In genomic region chr15:100903191-100903590, GRCh38 we compare ENCODE assay signal across 19 cellular contexts. TPM values are rescaled to one million over a fixed set of nuclear protein-coding genes. Genes with fewer than 3 reads are reported as not detected.
DNase-seq lines count a peak whose midpoint lies in the region; ATAC-seq and TF ChIP-seq lines count a peak whose summit lies in the region.
"Had no signal": no experiment of that assay in that cellular context is flagged by ENCODE, and none has a peak within 500 bp of the region (broad histone marks: within the 10 kb centered on the region; RNA-seq: fewer than 3 reads in every experiment).

No MANE protein-coding gene starts in this region.

- peaks cover 23% of the 10 kb centered on the region for H3K27me3 Mint-ChIP-seq in activated CD8-positive, alpha-beta memory T cell treated with anti-CD3 and anti-CD28 coated beads, Interleukin-2, amount 10 ng/mL, durations not matched to agents 7 days and 5 days

- no peak overlapping the region for H3K4me3 Mint-ChIP-seq in activated CD8-positive, alpha-beta memory T cell treated with anti-CD3 and anti-CD28 coated beads, Interleukin-2, amount 10 ng/mL, durations not matched to agents 7 days and 5 days
- H3K4me3 Mint-ChIP-seq: T-helper 1 cell treated with Interleukin-12 subunit alpha and Interleukin-12 subunit beta and Interleukin-4 antibody, amounts not matched to agents 30 μg/mL and 1 μg/mL, for 36 hours; WTC11 had no signal

- no peaks in the 10 kb centered on the region for H3K36me3 Mint-ChIP-seq in activated CD8-positive, alpha-beta memory T cell treated with anti-CD3 and anti-CD28 coated beads, Interleukin-2, amount 10 ng/mL, durations not matched to agents 7 days and 5 days

- H3K9me3 ChIP-seq in skeletal muscle tissue (ENCODE audit: control insufficient read depth in 3 of 3, low read length in 3 of 3), result peaks cover 0 to 2% (median 0%) of the 10 kb centered on the region in 3 donors
- H3K9me3 ChIP-seq: Caco-2, mucosa of descending colon had no signal

- H3K9me3 Mint-ChIP-seq in activated CD8-positive, alpha-beta memory T cell treated with anti-CD3 and anti-CD28 coated beads, Interleukin-2, amount 10 ng/mL, durations not matched to agents 7 days and 5 days (ENCODE audit: low read depth), result no peaks in the 10 kb centered on the region
- H3K9me3 Mint-ChIP-seq: T-helper 1 cell treated with Interleukin-12 subunit alpha and Interleukin-12 subunit beta and Interleukin-4 antibody, amounts not matched to agents 30 μg/mL and 1 μg/mL, for 36 hours had no signal

- peak overlapping the region; percentile 96 for H3K27ac ChIP-seq in RWPE1
- peak overlapping the region; percentile 88 for H3K27ac ChIP-seq in skeletal muscle tissue (ENCODE audit: low read depth, low read length)

- H3K36me3 ChIP-seq in skeletal muscle tissue (ENCODE audit: control insufficient read depth in 3 of 3, insufficient read depth in 3 of 3, low read length in 3 of 3), result peaks cover 0 to 4% (median 2%) of the 10 kb centered on the region in 3 donors

- H3K27ac Mint-ChIP-seq in activated CD8-positive, alpha-beta memory T cell treated with anti-CD3 and anti-CD28 coated beads, Interleukin-2, amount 10 ng/mL, durations not matched to agents 7 days and 5 days, result no peak overlapping the region
- H3K27ac Mint-ChIP-seq: T-helper 1 cell treated with Interleukin-12 subunit alpha and Interleukin-12 subunit beta and Interleukin-4 antibody, amounts not matched to agents 30 μg/mL and 1 μg/mL, for 36 hours had no signal

- no peaks in the 10 kb centered on the region for H3K4me1 Mint-ChIP-seq in activated CD8-positive, alpha-beta memory T cell treated with anti-CD3 and anti-CD28 coated beads, Interleukin-2, amount 10 ng/mL, durations not matched to agents 7 days and 5 days

- DNase-seq in AG10803 (ENCODE audit: low read depth) (peak; percentile 14), RWPE1 (ENCODE audit: low spot score) (no peak), fibroblast of villous mesenchyme (ENCODE audit: low read depth) (peak; percentile 42), kidney tubule cell (ENCODE audit: low spot score) (no peak)
- DNase-seq in activated CD8-positive, alpha-beta memory T cell treated with anti-CD3 and anti-CD28 coated beads, Interleukin-2, amount 10 ng/mL, durations not matched to agents 7 days and 5 days, result no peak
- DNase-seq: activated effector memory CD4-positive, alpha-beta T cell treated with Interleukin-2 at 50 U/mL for 16 hours; Caco-2; hippocampal formation; Karpas-422; NCI-H1417 treated with DMSO at 0.1 percent for 48 hours; stimulated activated naive CD4-positive, alpha-beta T cell had no signal

- ATAC-seq in GM18520 (IDR thresholded peaks at IDR 0.05; ENCODE audit: unreplicated experiment) (no peak), HG02610 (IDR thresholded peaks at IDR 0.05; ENCODE audit: unreplicated experiment) (no peak)
- no peak for ATAC-seq in activated CD8-positive, alpha-beta memory T cell treated with anti-CD3 and anti-CD28 coated beads, Interleukin-2, amount 10 ng/mL, durations not matched to agents 7 days and 5 days
- ATAC-seq: GM12878, WTC11 had no signal

- H3K4me3 ChIP-seq in AG10803 (ENCODE audit: low read length), result no peak overlapping the region
- no peak overlapping the region for H3K4me3 ChIP-seq in fibroblast of villous mesenchyme (ENCODE audit: low read depth, low read length)
- no peak overlapping the region for H3K4me3 ChIP-seq in skeletal muscle tissue (ENCODE audit: low read length in 3 of 3)
- H3K4me3 ChIP-seq: GM12878, mucosa of descending colon had no signal

- CTCF ChIA-PET in RWPE1 (lab: Yijun Ruan, JAX), result interaction anchor here (0.6 to 3.4 kb wide), 2 partner anchors 47 to 105 kb away, joined by 3 to 11 read pairs; no protein-coding TSS in a partner anchor
- CTCF ChIA-PET in activated CD8-positive, alpha-beta memory T cell treated with anti-CD3 and anti-CD28 coated beads, Interleukin-2, amount 10 ng/mL, durations not matched to agents 7 days and 5 days (lab: Charles Lee), result interaction anchor here (1.0 to 2.5 kb wide), 3 partner anchors 15 to 104 kb away, joined by 3 to 10 read pairs (median 3); no protein-coding TSS in a partner anchor

- POLR2A ChIA-PET in RWPE1 (lab: Yijun Ruan, JAX; ENCODE audit: low non-redundant PET), result no interaction called here

- H3K27me3 ChIP-seq in skeletal muscle tissue (ENCODE audit: control insufficient read depth in 3 of 3, insufficient read depth in 3 of 3, low read length in 3 of 3), result no peaks in the 10 kb centered on the region

- H3K9ac ChIP-seq in skeletal muscle tissue (ENCODE audit: low read depth in 1 of 3, low read length in 3 of 3), result no peak overlapping the region

- 0 out of 2 replicates have a peak, but pooled peaks have one; percentile 1 for TF ChIP-seq CTCF in AG10803 (conservative IDR thresholded peaks at IDR 0.05; ENCODE audit: low read length)
- no peak for TF ChIP-seq CTCF in RWPE1 (conservative IDR thresholded peaks at IDR 0.05; ENCODE audit: low read depth)
- TF ChIP-seq CTCF in fibroblast of villous mesenchyme (IDR thresholded peaks at IDR 0.05; ENCODE audit: insufficient read depth, low read depth, low read length), result no peak

- H3K4me1 ChIP-seq in skeletal muscle tissue (ENCODE audit: control insufficient read depth in 3 of 3, insufficient read depth in 3 of 3, low read length in 3 of 3), result peaks cover 36 to 38% (median 36%) of the 10 kb centered on the region in 3 donors

RNA-seq across cellular contexts. Expression of gene LRRK1, which starts 16.0 kb away (rescaled TPM):
- total RNA-seq in fibroblast of villous mesenchyme (10.8 and 11.6 TPM in 2 replicates), skeletal muscle tissue (3.7 TPM)
- 1 to 10 TPM; 1.2 to 1.9 TPM for total RNA-seq in activated CD8-positive, alpha-beta memory T cell treated with anti-CD3 and anti-CD28 coated beads, Interleukin-2, amount 10 ng/mL, durations not matched to agents 7 days and 5 days
- total RNA-seq: G401 had no signal

RNA-seq across cellular contexts. Expression of gene ALDH1A3, which starts 23.6 kb away (rescaled TPM):
- 42.7 and 46.7 TPM in 2 replicates for total RNA-seq in fibroblast of villous mesenchyme
- 15.7 TPM for total RNA-seq in skeletal muscle tissue
- total RNA-seq in activated CD8-positive, alpha-beta memory T cell treated with anti-CD3 and anti-CD28 coated beads, Interleukin-2, amount 10 ng/mL, durations not matched to agents 7 days and 5 days, result not detected
- total RNA-seq: G401 had no signal

Comparison
In these comparisons a context has a peak if more than half of its experiments do, and no peak if none do; other contexts are left out.
1. DNase-seq: peak in AG10803 (single experiment) and fibroblast of villous mesenchyme (single experiment); none in RWPE1 (single experiment), kidney tubule cell (single experiment) and activated CD8-positive, alpha-beta memory T cell treated with anti-CD3 and anti-CD28 coated beads, Interleukin-2, amount 10 ng/mL, durations not matched to agents 7 days and 5 days (single experiment).
2. RNA of gene ALDH1A3, which starts 23.6 kb away (total RNA-seq): 42.7 to 46.7 TPM in fibroblast of villous mesenchyme and 15.7 TPM in skeletal muscle tissue (single experiment); not detected in activated CD8-positive, alpha-beta memory T cell treated with anti-CD3 and anti-CD28 coated beads, Interleukin-2, amount 10 ng/mL, durations not matched to agents 7 days and 5 days; every median in the first group is over 10 times any median in the second.